Comparison of ENCODE assay signal across 19 cellular contexts in genomic region chr4:77917075-77917474, GRCh38. TPM values are rescaled to one million over a fixed set of nuclear protein-coding genes. Genes with fewer than 3 reads are reported as not detected.
DNase-seq lines count a peak whose midpoint lies in the region; ATAC-seq and TF ChIP-seq lines count a peak whose summit lies in the region.
"Had no signal": no experiment of that assay in that cellular context is flagged by ENCODE, and none has a peak within 500 bp of the region (broad histone marks: within the 10 kb centered on the region; RNA-seq: fewer than 3 reads in every experiment).

No MANE protein-coding gene starts in this region.

- no peaks in the 10 kb centered on the region for H3K9me3 ChIP-seq in SU-DHL-6 (ENCODE audit: insufficient read depth, low read length)
- H3K9me3 ChIP-seq: MG63, thyroid gland had no signal

- H3K79me2 ChIP-seq in SU-DHL-6 (ENCODE audit: insufficient read depth, low read length), result no peaks in the 10 kb centered on the region

- no peak for ATAC-seq in HG03571 (IDR thresholded peaks at IDR 0.05; ENCODE audit: unreplicated experiment)
- ATAC-seq in foreskin keratinocyte, result no peak
- ATAC-seq: activated T-cell treated with anti-CD3 and anti-CD28 coated beads, Interleukin-2, amount 50 U/mL, for 72 hours; left lobe of liver; SK-N-SH treated with all-trans-retinoic acid at 6 μM for 48 hours; stimulated activated naive B cell treated with anti-CD40 and anti-IgM and Interleukin-4, amounts not matched to agents 10 μg/mL and 1 μg/mL and 100 μg/mL, for 72 hours had no signal

- DNase-seq in DMS153 treated with DMSO at 0.1 percent for 48 hours (lab: John Stamatoyannopoulos, UW; ENCODE audit: unreplicated experiment) (peak; percentile 95), NCI-H1092 treated with DMSO at 0.1 percent for 48 hours (lab: John Stamatoyannopoulos, UW) (peak; percentile 69), NCI-H345 (lab: John Stamatoyannopoulos, UW) (peak; percentile 71), GDM1 (lab: John Stamatoyannopoulos, UW) (no peak), iPS-NIHi11 (ENCODE audit: low spot score) (no peak), foreskin keratinocyte (no peak)
- DNase-seq: activated CD4-positive, alpha-beta T cell treated with anti-CD3 and anti-CD28 coated beads for 1 hour; activated T-cell treated with anti-CD3 and anti-CD28 coated beads, Interleukin-2, amount 50 U/mL, for 72 hours; H7; MG63; NCI-H2081 treated with DMSO at 0.1 percent for 48 hours; NK-92 treated with Interleukin-12 subunit alpha and Interleukin-12 subunit beta, amount 100 ng/mL, for 24 hours; stimulated activated CD4-positive, alpha-beta T cell treated with anti-CD3 and anti-CD28 coated beads, Interleukin-1b, Interleukin-23, amount 100 ng/mL, for 48 hours; stimulated activated naive B cell treated with anti-CD40 and anti-IgM and Interleukin-4, amounts not matched to agents 10 μg/mL and 1 μg/mL and 100 μg/mL, for 72 hours; thyroid gland had no signal

- H3K36me3 ChIP-seq in SU-DHL-6 (ENCODE audit: low read length), result no peaks in the 10 kb centered on the region
- H3K36me3 ChIP-seq: thyroid gland had no signal

- peak overlapping the region; percentile 26; the same call in 1 of the 2 replicates for H3K27ac ChIP-seq in SU-DHL-6 (ENCODE audit: low read depth, low read length)
- H3K27ac ChIP-seq in foreskin keratinocyte, result no peak overlapping the region
- H3K27ac ChIP-seq: thyroid gland had no signal

- H3F3A ChIP-seq in SU-DHL-6 (ENCODE audit: insufficient read depth), result no peaks in the 10 kb centered on the region

- H3K27me3 ChIP-seq in SU-DHL-6 (ENCODE audit: low read length) (no peaks in the 10 kb centered on the region), foreskin keratinocyte (no peaks in the 10 kb centered on the region)
- H3K27me3 ChIP-seq: MG63, thyroid gland had no signal

- TF ChIP-seq CTCF in SU-DHL-6 (IDR thresholded peaks at IDR 0.05; ENCODE audit: insufficient read depth, low read length, poor library complexity, severe bottlenecking) (no peak), foreskin keratinocyte (conservative IDR thresholded peaks at IDR 0.05) (no peak)

- H3K4me3 ChIP-seq in SU-DHL-6 (ENCODE audit: insufficient read depth, low read length, poor library complexity, severe bottlenecking), result no peak overlapping the region
- H3K4me3 ChIP-seq: MG63, thyroid gland had no signal

- H3K4me2 ChIP-seq in SU-DHL-6 (ENCODE audit: low read depth, low read length, poor library complexity, severe bottlenecking), result peak overlapping the region; percentile 31

- H3K9ac ChIP-seq in SU-DHL-6 (ENCODE audit: low read length), result no peak overlapping the region

- H3K4me1 ChIP-seq in foreskin keratinocyte, result peaks cover 20% of the 10 kb centered on the region

- no peaks in the 10 kb centered on the region for H4K20me1 ChIP-seq in SU-DHL-6 (ENCODE audit: low read depth, low read length)

- no peak overlapping the region for H2AFZ ChIP-seq in SU-DHL-6 (ENCODE audit: low read depth, low read length, severe bottlenecking)

- no peaks in the 10 kb centered on the region for H3K9me2 ChIP-seq in SU-DHL-6 (replicated peaks; ENCODE audit: insufficient read depth, low read length)

RNA-seq across cellular contexts. Expression of gene MRPL1, which starts 54.4 kb away (rescaled TPM):
- 56.2 and 57.8 TPM in 2 replicates for total RNA-seq in foreskin keratinocyte
- 42.0 and 43.7 TPM in 2 replicates for polyA plus RNA-seq in foreskin keratinocyte

Comparison
In these comparisons a context has a peak if more than half of its experiments do, and no peak if none do; other contexts are left out.
1. DNase-seq: peak in DMS153 treated with DMSO at 0.1 percent for 48 hours (single experiment), NCI-H1092 treated with DMSO at 0.1 percent for 48 hours (single experiment) and NCI-H345 (single experiment); none in GDM1 (single experiment), iPS-NIHi11 (single experiment) and foreskin keratinocyte (0 of 2).